13 cellular contexts compared by ENCODE assay signal in the genomic region with DNA sequence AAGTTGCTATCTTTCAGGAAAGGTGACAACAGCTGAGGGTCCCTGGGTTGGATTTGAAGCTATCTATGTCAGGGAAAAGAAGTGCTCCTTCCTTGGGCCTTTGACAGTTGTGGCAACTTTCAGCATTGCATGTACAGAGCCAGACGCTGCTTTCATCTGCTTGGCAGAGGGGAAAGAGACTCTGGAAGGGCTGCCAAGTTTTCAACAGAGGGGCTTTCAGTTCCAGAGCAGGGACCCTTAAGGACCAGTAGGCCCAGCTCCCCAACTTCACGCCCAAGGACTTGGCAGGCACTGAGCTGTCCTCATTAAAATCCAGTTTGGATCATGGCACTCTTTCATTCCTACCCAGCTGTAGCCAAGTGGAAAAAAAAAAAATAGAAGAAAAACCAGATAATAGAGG.
"Had no signal": no experiment of that assay in that cellular context is flagged by ENCODE, and none has a peak within 500 bp of the region (broad histone marks: within the 10 kb centered on the region; RNA-seq: fewer than 3 reads in every experiment).

No MANE protein-coding gene starts in this region.

- DNase-seq: activated CD4-positive, alpha-beta T cell treated with anti-CD3 and anti-CD28 coated beads, Interleukin-2, amount 10 ng/mL, durations not matched to agents 24 days and 14 days; activated CD4-positive, CD25-positive, alpha-beta regulatory T cell; activated naive CD8-positive, alpha-beta T cell treated with anti-CD3 and anti-CD28 coated beads for 36 hours; kidney glomerular epithelial cell; left ventricle myocardium superior; mesenchymal stem cell; psoas muscle; right lobe of liver; testis had no signal

- H3K4me1 ChIP-seq: psoas muscle, right lobe of liver, testis had no signal

- H3K36me3 Mint-ChIP-seq: activated naive CD8-positive, alpha-beta T cell treated with anti-CD3 and anti-CD28 coated beads for 36 hours had no signal

- H3K27ac Mint-ChIP-seq: activated CD4-positive, alpha-beta T cell treated with anti-CD3 and anti-CD28 coated beads, Interleukin-2, amount 10 ng/mL, durations not matched to agents 24 days and 14 days; activated naive CD8-positive, alpha-beta T cell treated with anti-CD3 and anti-CD28 coated beads for 36 hours; nephron; stimulated activated naive CD8-positive, alpha-beta T cell treated with anti-CD3 and anti-CD28 coated beads, Interleukin-15, Interleukin-2, amounts not matched to agents 100 ng/mL and 50 ng/mL, for 24 hours had no signal

- H3K27me3 Mint-ChIP-seq: activated CD4-positive, alpha-beta T cell treated with anti-CD3 and anti-CD28 coated beads, Interleukin-2, amount 10 ng/mL, durations not matched to agents 24 days and 14 days; activated naive CD8-positive, alpha-beta T cell treated with anti-CD3 and anti-CD28 coated beads for 36 hours; stimulated activated naive CD8-positive, alpha-beta T cell treated with anti-CD3 and anti-CD28 coated beads, Interleukin-15, Interleukin-2, amounts not matched to agents 100 ng/mL and 50 ng/mL, for 24 hours had no signal

- H3K36me3 ChIP-seq: right lobe of liver had no signal

- H3K4me3 ChIP-seq: psoas muscle, right lobe of liver, smooth muscle cell, testis had no signal

- ATAC-seq: esophagus mucosa, left ventricle myocardium superior, psoas muscle, right lobe of liver had no signal

- H3K9me3 ChIP-seq: psoas muscle, right lobe of liver, testis had no signal

- H3K27me3 ChIP-seq: right lobe of liver, testis had no signal

- H3K4me3 Mint-ChIP-seq: activated CD4-positive, alpha-beta T cell treated with anti-CD3 and anti-CD28 coated beads, Interleukin-2, amount 10 ng/mL, durations not matched to agents 24 days and 14 days; activated naive CD8-positive, alpha-beta T cell treated with anti-CD3 and anti-CD28 coated beads for 36 hours; nephron; stimulated activated naive CD8-positive, alpha-beta T cell treated with anti-CD3 and anti-CD28 coated beads, Interleukin-15, Interleukin-2, amounts not matched to agents 100 ng/mL and 50 ng/mL, for 24 hours had no signal

- H3K27ac ChIP-seq: psoas muscle, right lobe of liver, testis had no signal

- H3K4me1 Mint-ChIP-seq: activated CD4-positive, alpha-beta T cell treated with anti-CD3 and anti-CD28 coated beads, Interleukin-2, amount 10 ng/mL, durations not matched to agents 24 days and 14 days; activated naive CD8-positive, alpha-beta T cell treated with anti-CD3 and anti-CD28 coated beads for 36 hours had no signal
